In genomic region chr17:60330731-60331130, GRCh38 we compare ENCODE assay signal across 24 cellular contexts.
"Had no signal": no experiment of that assay in that cellular context is flagged by ENCODE, and none has a peak within 500 bp of the region (broad histone marks: within the 10 kb centered on the region; RNA-seq: fewer than 3 reads in every experiment).

No MANE protein-coding gene starts in this region.

- H3K27me3 Mint-ChIP-seq: stimulated activated naive B cell treated with anti-CD40 and anti-IgM and Interleukin-4, amounts not matched to agents 10 μg/mL and 1 μg/mL and 100 μg/mL, for 72 hours; T-helper 17 cell had no signal

- DNase-seq: activated CD4-positive, alpha-beta T cell treated with anti-CD3 and anti-CD28 coated beads for 1 hour; activated CD8-positive, alpha-beta memory T cell treated with anti-CD3 and anti-CD28 coated beads for 24 hours; activated CD8-positive, alpha-beta memory T cell treated with anti-CD3 and anti-CD28 coated beads, Interleukin-2, amount 50 U/mL, for 48 hours; activated effector memory CD4-positive, alpha-beta T cell treated with anti-CD3 and anti-CD28 coated beads, Interleukin-2, amount 50 U/mL, for 16 hours; activated naive CD4-positive, alpha-beta T cell treated with anti-CD3 and anti-CD28 coated beads, Interleukin-2, amount 50 U/mL, for 16 hours; activated T-cell treated with anti-CD3 and anti-CD28 coated beads, Interleukin-2, amount 50 U/mL, for 48 hours; adrenal gland; body of pancreas; foreskin keratinocyte; glutamatergic neuron; hippocampal formation; islet precursor cell; lower lobe of right lung; nephron progenitor cell; nucleus accumbens; spleen; stimulated activated CD4-positive, alpha-beta T cell treated with anti-CD3 and anti-CD28 coated beads, Interleukin-4, amount 100 ng/mL, for 4 hours; stimulated activated naive B cell treated with anti-CD40 and anti-IgM and Interleukin-4, amounts not matched to agents 10 μg/mL and 1 μg/mL and 100 μg/mL, for 72 hours; T-helper 17 cell; thyroid gland had no signal

- H3K4me3 ChIP-seq: adrenal gland, body of pancreas, coronary artery, lower lobe of right lung, spleen, thyroid gland had no signal

- H3K4me3 Mint-ChIP-seq: mesothelial cell of epicardium; nephron progenitor cell; stimulated activated naive B cell treated with anti-CD40 and anti-IgM and Interleukin-4, amounts not matched to agents 10 μg/mL and 1 μg/mL and 100 μg/mL, for 72 hours; T-helper 17 cell had no signal

- H3K27ac Mint-ChIP-seq: mesothelial cell of epicardium; stimulated activated naive B cell treated with anti-CD40 and anti-IgM and Interleukin-4, amounts not matched to agents 10 μg/mL and 1 μg/mL and 100 μg/mL, for 72 hours; T-helper 17 cell had no signal

- H3K9me3 Mint-ChIP-seq: mesothelial cell of epicardium; nephron progenitor cell; stimulated activated naive B cell treated with anti-CD40 and anti-IgM and Interleukin-4, amounts not matched to agents 10 μg/mL and 1 μg/mL and 100 μg/mL, for 72 hours had no signal

- H3K27ac ChIP-seq: adrenal gland, body of pancreas, coronary artery, foreskin keratinocyte, lower lobe of right lung, spleen, thyroid gland, VCaP had no signal

- H3K27me3 ChIP-seq: adrenal gland, body of pancreas, foreskin keratinocyte, spleen, thyroid gland had no signal

- ATAC-seq: body of pancreas; lower lobe of right lung; stimulated activated naive B cell treated with anti-CD40 and anti-IgM and Interleukin-4, amounts not matched to agents 10 μg/mL and 1 μg/mL and 100 μg/mL, for 72 hours; T-helper 17 cell had no signal

- H3K4me1 ChIP-seq: body of pancreas, foreskin keratinocyte, lower lobe of right lung had no signal

- H3K36me3 ChIP-seq: adrenal gland, thyroid gland had no signal

- H3K9me3 ChIP-seq: adrenal gland, body of pancreas, lower lobe of right lung, spleen, thyroid gland had no signal

- H3K36me3 Mint-ChIP-seq: mesothelial cell of epicardium had no signal

- FAIRE-seq: endometrium had no signal
